Comparison of ENCODE assay signal across 27 cellular contexts in the genomic region with DNA sequence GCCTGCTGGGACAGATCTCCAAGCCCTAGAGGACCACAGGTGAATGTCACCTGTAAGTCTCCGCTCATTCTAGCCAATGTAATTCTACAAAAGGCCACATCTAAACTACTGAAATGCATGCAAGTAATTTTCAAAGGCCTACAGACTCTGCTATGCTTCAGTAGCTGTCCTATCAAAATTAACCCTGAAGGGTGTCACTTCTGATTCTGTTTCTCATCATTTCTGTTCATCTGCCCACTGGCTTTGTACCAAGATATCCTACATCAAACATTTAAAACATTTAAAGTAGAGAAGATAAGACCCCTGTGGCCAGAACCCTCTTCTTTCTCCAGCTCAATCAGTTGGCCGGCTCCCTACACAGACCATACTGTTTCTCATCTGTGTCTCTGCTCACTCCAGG. TPM values are rescaled to one million over a fixed set of nuclear protein-coding genes. Genes with fewer than 3 reads are reported as not detected.
DNase-seq lines count a peak whose midpoint lies in the region; ATAC-seq and TF ChIP-seq lines count a peak whose summit lies in the region.
"Had no signal": no experiment of that assay in that cellular context is flagged by ENCODE, and none has a peak within 500 bp of the region (broad histone marks: within the 10 kb centered on the region; RNA-seq: fewer than 3 reads in every experiment).

No MANE protein-coding gene starts in this region.

- peaks cover 67% of the 10 kb centered on the region for H3K36me3 Mint-ChIP-seq in activated CD4-positive, alpha-beta T cell treated with anti-CD3 and anti-CD28 coated beads for 36 hours (ENCODE audit: low read depth)
- H3K36me3 Mint-ChIP-seq in CD4-positive, alpha-beta T cell (ENCODE audit: low read depth) = peaks cover 78% of the 10 kb centered on the region
- peaks cover 63% of the 10 kb centered on the region for H3K36me3 Mint-ChIP-seq in activated CD8-positive, alpha-beta T cell treated with anti-CD3 and anti-CD28 coated beads for 36 hours (ENCODE audit: low read depth)
- H3K36me3 Mint-ChIP-seq in naive thymus-derived CD4-positive, alpha-beta T cell = peaks cover 0 to 47% (median 18%) of the 10 kb centered on the region in 5 donors

- peaks cover 62% of the 10 kb centered on the region for H3K4me1 Mint-ChIP-seq in activated CD4-positive, alpha-beta T cell treated with anti-CD3 and anti-CD28 coated beads for 36 hours
- H3K4me1 Mint-ChIP-seq in CD4-positive, alpha-beta T cell (ENCODE audit: low read depth) = peaks cover 62% of the 10 kb centered on the region
- peaks cover 65% of the 10 kb centered on the region for H3K4me1 Mint-ChIP-seq in activated CD8-positive, alpha-beta T cell treated with anti-CD3 and anti-CD28 coated beads for 36 hours (ENCODE audit: low read depth)
- H3K4me1 Mint-ChIP-seq in naive thymus-derived CD4-positive, alpha-beta T cell = peaks cover 38 to 85% (median 69%) of the 10 kb centered on the region in 7 donors

- H3K36me3 ChIP-seq in naive thymus-derived CD4-positive, alpha-beta T cell (ENCODE audit: control insufficient read depth in 2 of 3, insufficient read depth in 3 of 3, low read length in 3 of 3) = peaks cover 0 to 6% (median 0%) of the 10 kb centered on the region in 3 experiments
- H3K36me3 ChIP-seq: adrenal gland, gastrocnemius medialis had no signal

- intact Hi-C loops in activated CD4-positive, alpha-beta T cell treated with anti-CD3 and anti-CD28 coated beads for 36 hours (cut with DNase I, micrococcal nuclease) = no loop called here
- intact Hi-C loops in CD4-positive, alpha-beta T cell (cut with DNase I, micrococcal nuclease) = loop anchor here in 1 of 2 experiments (5.0 kb wide), 1 partner anchor 202 kb away; a partner anchor contains a TSS
- intact Hi-C loops in activated CD8-positive, alpha-beta T cell treated with anti-CD3 and anti-CD28 coated beads for 36 hours (cut with micrococcal nuclease) = no loop called here
- intact Hi-C loops in naive thymus-derived CD4-positive, alpha-beta T cell (cut with micrococcal nuclease) = no loop called here

- CTCF ChIA-PET in activated CD4-positive, alpha-beta T cell treated with anti-CD3 and anti-CD28 coated beads for 36 hours (lab: Charles Lee) = interaction anchor here (0.6 to 2.5 kb wide), 9 partner anchors 10 to 203 kb away, joined by 3 to 15 read pairs (median 6); no protein-coding TSS in a partner anchor
- CTCF ChIA-PET in CD4-positive, alpha-beta T cell (lab: Charles Lee) = interaction anchor here (0.9 to 1.6 kb wide), 6 partner anchors 9 to 24 kb away, joined by 3 to 8 read pairs (median 5); a partner anchor contains a TSS
- CTCF ChIA-PET in activated CD8-positive, alpha-beta T cell treated with anti-CD3 and anti-CD28 coated beads for 36 hours (lab: Charles Lee) = interaction anchor here (0.7 to 1.8 kb wide), 8 partner anchors 12 to 188 kb away, joined by 3 to 6 read pairs (median 4); no protein-coding TSS in a partner anchor
- CTCF ChIA-PET in naive thymus-derived CD4-positive, alpha-beta T cell (lab: Charles Lee) = interaction anchor here (0.6 to 1.0 kb wide), 4 partner anchors 10 to 137 kb away, joined by 3 to 4 read pairs (median 4); no protein-coding TSS in a partner anchor

- no peak for DNase-seq in activated CD4-positive, alpha-beta T cell treated with anti-CD3 and anti-CD28 coated beads for 36 hours
- no peak for DNase-seq in activated CD4-positive, alpha-beta T cell treated with anti-CD3 and anti-CD28 coated beads, Interleukin-2, amount 50 U/mL, for 4 hours
- no peak for DNase-seq in CD4-positive, alpha-beta T cell
- no peak for DNase-seq in activated CD8-positive, alpha-beta T cell treated with anti-CD3 and anti-CD28 coated beads for 36 hours
- no peak for DNase-seq in naive thymus-derived CD4-positive, alpha-beta T cell
- no peak for DNase-seq in NCI-H226
- DNase-seq in AG08395 (ENCODE audit: low spot score) = no peak
- no peak for DNase-seq in A172 (ENCODE audit: low spot score)
- DNase-seq: activated CD4-positive, CD25-positive, alpha-beta regulatory T cell; activated CD8-positive, alpha-beta memory T cell treated with anti-CD3 and anti-CD28 coated beads, Interleukin-2, amount 50 U/mL, for 48 hours; adrenal gland; dorsolateral prefrontal cortex; gastrocnemius medialis; kidney; mesenchymal stem cell; MG63; NCI-H1436 treated with DMSO at 0.1 percent for 48 hours; NCI-H748 treated with DMSO at 0.1 percent for 48 hours; nephron progenitor cell; Right ventricle myocardium superior; small intestine; stimulated activated CD4-positive, alpha-beta T cell treated with anti-CD3 and anti-CD28 coated beads, Interleukin-2, amount 100 ng/mL, for 48 hours; stomach had no signal

- H3K27ac ChIP-seq in CD4-positive, alpha-beta T cell (ENCODE audit: low read depth, low read length) = no peak overlapping the region
- peak overlapping the region; percentile 38 for H3K27ac ChIP-seq in naive thymus-derived CD4-positive, alpha-beta T cell (ENCODE audit: low read depth, low read length)
- H3K27ac ChIP-seq: adrenal gland, dorsolateral prefrontal cortex, gastrocnemius medialis, HL-60, stomach had no signal

- H3K9me3 ChIP-seq in CD4-positive, alpha-beta T cell (ENCODE audit: control insufficient read depth, low read length) = no peaks in the 10 kb centered on the region
- H3K9me3 ChIP-seq in naive thymus-derived CD4-positive, alpha-beta T cell (ENCODE audit: control insufficient read depth in 2 of 3, low read length in 3 of 3) = no peaks in the 10 kb centered on the region
- H3K9me3 ChIP-seq: adrenal gland, gastrocnemius medialis had no signal

- H3K27me3 Mint-ChIP-seq in activated CD4-positive, alpha-beta T cell treated with anti-CD3 and anti-CD28 coated beads for 36 hours = no peaks in the 10 kb centered on the region
- no peaks in the 10 kb centered on the region for H3K27me3 Mint-ChIP-seq in CD4-positive, alpha-beta T cell
- H3K27me3 Mint-ChIP-seq in activated CD8-positive, alpha-beta T cell treated with anti-CD3 and anti-CD28 coated beads for 36 hours = no peaks in the 10 kb centered on the region
- H3K27me3 Mint-ChIP-seq in naive thymus-derived CD4-positive, alpha-beta T cell = no peaks in the 10 kb centered on the region
- H3K27me3 Mint-ChIP-seq: type B pancreatic cell had no signal

- ATAC-seq in activated CD4-positive, alpha-beta T cell treated with anti-CD3 and anti-CD28 coated beads for 36 hours = no peak
- no peak for ATAC-seq in CD4-positive, alpha-beta T cell (ENCODE audit: poor library complexity)
- no peak for ATAC-seq in activated CD8-positive, alpha-beta T cell treated with anti-CD3 and anti-CD28 coated beads for 36 hours
- no peak for ATAC-seq in naive thymus-derived CD4-positive, alpha-beta T cell
- ATAC-seq: esophagus mucosa, gastrocnemius medialis, HCT116 had no signal

- peaks cover 30 to 33% of the 10 kb centered on the region in 2 donors for H3K4me1 ChIP-seq in naive thymus-derived CD4-positive, alpha-beta T cell (ENCODE audit: control insufficient read depth in 2 of 2, insufficient read depth in 2 of 2, low read length in 2 of 2)

- no peak for TF ChIP-seq CTCF in CD4-positive, alpha-beta T cell (IDR thresholded peaks at IDR 0.05)
- TF ChIP-seq CTCF in activated CD8-positive, alpha-beta T cell treated with anti-CD3 and anti-CD28 coated beads for 36 hours (IDR thresholded peaks at IDR 0.05) = no peak

- POLR2A ChIA-PET in activated CD4-positive, alpha-beta T cell treated with anti-CD3 and anti-CD28 coated beads for 36 hours (lab: Charles Lee) = interaction anchor here (0.7 kb wide), 1 partner anchor 168 kb away, joined by 3 read pairs; no protein-coding TSS in a partner anchor
- POLR2A ChIA-PET in CD4-positive, alpha-beta T cell (lab: Charles Lee) = interaction anchor here (0.6 to 8.4 kb wide), 3 partner anchors 10 to 203 kb away, joined by 3 to 150 read pairs (median 4); a partner anchor contains a TSS
- POLR2A ChIA-PET in activated CD8-positive, alpha-beta T cell treated with anti-CD3 and anti-CD28 coated beads for 36 hours (lab: Charles Lee) = interaction anchor here (1.1 to 1.2 kb wide), 2 partner anchors 19 to 87 kb away, joined by 3 to 4 read pairs; a partner anchor contains a TSS
- POLR2A ChIA-PET in naive thymus-derived CD4-positive, alpha-beta T cell (lab: Charles Lee) = interaction anchor here (1.0 to 1.8 kb wide), 5 partner anchors 9 to 202 kb away, joined by 3 to 6 read pairs (median 3); no protein-coding TSS in a partner anchor

- H3K9me3 Mint-ChIP-seq in activated CD4-positive, alpha-beta T cell treated with anti-CD3 and anti-CD28 coated beads for 36 hours (ENCODE audit: low read depth) = peaks cover 13% of the 10 kb centered on the region
- H3K9me3 Mint-ChIP-seq in CD4-positive, alpha-beta T cell = no peaks in the 10 kb centered on the region
- H3K9me3 Mint-ChIP-seq in activated CD8-positive, alpha-beta T cell treated with anti-CD3 and anti-CD28 coated beads for 36 hours = peaks cover 7% of the 10 kb centered on the region
- H3K9me3 Mint-ChIP-seq in naive thymus-derived CD4-positive, alpha-beta T cell = peaks cover 0 to 5% (median 0%) of the 10 kb centered on the region in 11 donors
- H3K9me3 Mint-ChIP-seq: nephron progenitor cell, type B pancreatic cell had no signal

- no peak overlapping the region for H3K4me3 Mint-ChIP-seq in activated CD4-positive, alpha-beta T cell treated with anti-CD3 and anti-CD28 coated beads for 36 hours
- no peak overlapping the region for H3K4me3 Mint-ChIP-seq in CD4-positive, alpha-beta T cell
- no peak overlapping the region for H3K4me3 Mint-ChIP-seq in activated CD8-positive, alpha-beta T cell treated with anti-CD3 and anti-CD28 coated beads for 36 hours
- H3K4me3 Mint-ChIP-seq in naive thymus-derived CD4-positive, alpha-beta T cell = peak overlapping the region in 2 of 10 donors; percentile 5 to 10
- H3K4me3 Mint-ChIP-seq: nephron progenitor cell, type B pancreatic cell had no signal

- H3K27me3 ChIP-seq in CD4-positive, alpha-beta T cell (ENCODE audit: control insufficient read depth, insufficient read depth, low read length) = no peaks in the 10 kb centered on the region
- no peaks in the 10 kb centered on the region for H3K27me3 ChIP-seq in naive thymus-derived CD4-positive, alpha-beta T cell (ENCODE audit: control insufficient read depth in 2 of 2, insufficient read depth in 2 of 2, low read length in 2 of 2)
- H3K27me3 ChIP-seq: adrenal gland, dorsolateral prefrontal cortex, gastrocnemius medialis, MG63, stomach had no signal

- peak overlapping the region; percentile 60 for H3K27ac Mint-ChIP-seq in activated CD4-positive, alpha-beta T cell treated with anti-CD3 and anti-CD28 coated beads for 36 hours
- H3K27ac Mint-ChIP-seq in CD4-positive, alpha-beta T cell = peak overlapping the region; percentile 98
- H3K27ac Mint-ChIP-seq in activated CD8-positive, alpha-beta T cell treated with anti-CD3 and anti-CD28 coated beads for 36 hours = peak overlapping the region; percentile 36
- peak overlapping the region; percentile 36 to 99 (median 93) for H3K27ac Mint-ChIP-seq in naive thymus-derived CD4-positive, alpha-beta T cell
- H3K27ac Mint-ChIP-seq: type B pancreatic cell had no signal

- H3K4me3 ChIP-seq in naive thymus-derived CD4-positive, alpha-beta T cell (ENCODE audit: low read length) = no peak overlapping the region
- H3K4me3 ChIP-seq: adrenal gland, dorsolateral prefrontal cortex, gastrocnemius medialis, MG63, stomach had no signal

RNA-seq across cellular contexts. Expression of a gene that starts 21.5 kb away (rescaled TPM):
- total RNA-seq in activated CD4-positive, alpha-beta T cell treated with anti-CD3 and anti-CD28 coated beads for 36 hours = 10 to 100 TPM; 48.6 to 52.3 TPM
- 100 to 1,000 TPM; 232 to 247 TPM for total RNA-seq in CD4-positive, alpha-beta T cell
- 10 to 100 TPM; 45.7 to 52.6 TPM for total RNA-seq in activated CD8-positive, alpha-beta T cell treated with anti-CD3 and anti-CD28 coated beads for 36 hours
- 100 to 1,000 TPM in 4 of 5 experiments, 10 to 100 TPM in 1; 89.3 to 162 (median 134) TPM for total RNA-seq in naive thymus-derived CD4-positive, alpha-beta T cell
- 10 to 100 TPM in 1 of 2 donors, 1 to 10 TPM in 1; 6.2 to 21.8 TPM for polyA plus RNA-seq in naive thymus-derived CD4-positive, alpha-beta T cell
- total RNA-seq in A172 (2014; rRNA removed; shearing (Covaris generic)) = 16.0 and 22.3 TPM in 2 replicates

RNA-seq across cellular contexts. Expression of a gene that starts 26.9 kb away (rescaled TPM):
- 10 to 100 TPM; 23.3 to 29.5 TPM for total RNA-seq in activated CD4-positive, alpha-beta T cell treated with anti-CD3 and anti-CD28 coated beads for 36 hours
- 10 to 100 TPM; 33.5 to 34.3 TPM for total RNA-seq in CD4-positive, alpha-beta T cell
- 10 to 100 TPM; 37.3 to 38.2 TPM for total RNA-seq in activated CD8-positive, alpha-beta T cell treated with anti-CD3 and anti-CD28 coated beads for 36 hours
- total RNA-seq in naive thymus-derived CD4-positive, alpha-beta T cell = 10 to 100 TPM; 20.0 to 51.3 (median 30.4) TPM
- polyA plus RNA-seq in naive thymus-derived CD4-positive, alpha-beta T cell = 10 to 100 TPM; 15.3 to 29.9 TPM
- 12.7 and 13.9 TPM in 2 replicates for total RNA-seq in A172 (2014; rRNA removed; shearing (Covaris generic))

RNA-seq across cellular contexts. Expression of a gene that starts 32.2 kb away (rescaled TPM):
- 10 to 100 TPM; 81.3 to 88.4 TPM for total RNA-seq in activated CD4-positive, alpha-beta T cell treated with anti-CD3 and anti-CD28 coated beads for 36 hours
- total RNA-seq in CD4-positive, alpha-beta T cell = 10 to 100 TPM; 79.7 to 85.1 TPM
- 10 to 100 TPM; 59.7 to 60.1 TPM for total RNA-seq in activated CD8-positive, alpha-beta T cell treated with anti-CD3 and anti-CD28 coated beads for 36 hours
- 100 to 1,000 TPM; 134 to 252 (median 191) TPM for total RNA-seq in naive thymus-derived CD4-positive, alpha-beta T cell
- polyA plus RNA-seq in naive thymus-derived CD4-positive, alpha-beta T cell = 100 to 1,000 TPM; 228 to 309 TPM
- 43.9 and 45.5 TPM in 2 replicates for total RNA-seq in A172 (2014; rRNA removed; shearing (Covaris generic))

Comparison
In these comparisons a context has a peak if more than half of its experiments do, and no peak if none do; other contexts are left out.
1. H3K27ac Mint-ChIP-seq: peak in every context shown above with its lines; median percentile 98 in CD4-positive, alpha-beta T cell; 93 in naive thymus-derived CD4-positive, alpha-beta T cell; 60 in activated CD4-positive, alpha-beta T cell treated with anti-CD3 and anti-CD28 coated beads for 36 hours; 36 in activated CD8-positive, alpha-beta T cell treated with anti-CD3 and anti-CD28 coated beads for 36 hours.